ENCODE assay signal across 11 cellular contexts in the genomic region with DNA sequence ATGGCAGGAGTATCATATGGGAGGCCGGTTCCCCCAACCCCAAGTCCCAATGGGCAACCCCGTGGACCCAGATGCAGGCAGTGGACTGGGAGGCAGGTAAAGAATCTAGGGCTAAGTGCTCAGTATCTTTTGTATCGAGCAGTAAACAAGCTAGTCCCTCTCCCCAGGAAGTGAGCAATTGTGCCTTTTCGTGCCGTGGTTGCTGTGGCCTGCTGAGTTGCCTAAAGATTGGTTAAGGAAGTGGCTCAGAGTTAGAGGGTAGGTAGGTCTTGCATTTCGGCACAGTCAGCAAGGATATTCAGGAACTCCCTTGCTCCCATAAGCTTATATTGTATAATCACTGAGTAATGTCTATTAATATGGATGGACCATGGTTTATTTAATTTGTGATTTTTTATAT. TPM values are rescaled to one million over a fixed set of nuclear protein-coding genes. Genes with fewer than 3 reads are reported as not detected.
DNase-seq lines count a peak whose midpoint lies in the region; ATAC-seq, FAIRE-seq and TF ChIP-seq lines count a peak whose summit lies in the region.
"Had no signal": no experiment of that assay in that cellular context is flagged by ENCODE, and none has a peak within 500 bp of the region (broad histone marks: within the 10 kb centered on the region; RNA-seq: fewer than 3 reads in every experiment).

No MANE protein-coding gene starts in this region.

- peak overlapping the region; percentile 61 for H3K27ac ChIP-seq in PC-3 (ENCODE audit: low read length)
- no peak overlapping the region for H3K27ac ChIP-seq in gastroesophageal sphincter
- H3K27ac ChIP-seq: parathyroid adenoma had no signal

- ATAC-seq in PC-3 (peak; percentile 93), gastroesophageal sphincter (no peak)

- DNase-seq in GM12891 (ENCODE audit: insufficient read length, low spot score): no peak
- DNase-seq in PC-3: peak; percentile 80
- DNase-seq in activated T-helper 1 cell treated with anti-CD3 and anti-CD28 coated beads, Interleukin-2, amount 50 U/mL, for 16 hours (ENCODE audit: low read depth in 1 of 2, low spot score in 1 of 2): peak; percentile 17 to 26
- DNase-seq in stimulated activated CD4-positive, alpha-beta T cell treated with anti-CD3 and anti-CD28 coated beads, Interleukin-1b, Interleukin-23, amount 100 ng/mL, for 48 hours: peak; percentile 75
- DNase-seq in SW 1271 (lab: John Stamatoyannopoulos, UW): no peak
- no peak for DNase-seq in urothelium cell line (ENCODE audit: low spot score)
- no peak for DNase-seq in AG08395 (ENCODE audit: low spot score)
- DNase-seq: NCI-H187 treated with DMSO at 0.1 percent for 48 hours had no signal

- no peak for TF ChIP-seq POLR2A in GM12891 (IDR thresholded peaks at IDR 0.05; ENCODE audit: low read depth, low read length)
- TF ChIP-seq POLR2A in gastroesophageal sphincter (IDR thresholded peaks at IDR 0.05): no peak

- TF ChIP-seq CTCF in PC-3 (conservative IDR thresholded peaks at IDR 0.05; ENCODE audit: low read depth, low read length) (no peak), gastroesophageal sphincter (IDR thresholded peaks at IDR 0.05) (no peak)

- CTCF ChIA-PET in PC-3 (lab: Charles Lee): interaction anchor here (1.0 kb wide), 1 partner anchor 60 kb away, joined by 4 read pairs; no protein-coding TSS in a partner anchor

- BruUV-seq in PC-3 (replicated peaks; lab: Mats Ljungman, UMichigan): no TSS peak

- H4K20me1 ChIP-seq in PC-3 (ENCODE audit: low read length): no peaks in the 10 kb centered on the region

- H3K4me2 ChIP-seq in PC-3 (ENCODE audit: low read length): peak overlapping the region; percentile 41

- no peaks in the 10 kb centered on the region for H3K79me2 ChIP-seq in PC-3 (ENCODE audit: low read length)
- H3K79me2 ChIP-seq: parathyroid adenoma had no signal

- H3K36me3 ChIP-seq in PC-3 (ENCODE audit: low read depth, low read length) (no peaks in the 10 kb centered on the region), gastroesophageal sphincter (no peaks in the 10 kb centered on the region)

- intact Hi-C loops in PC-3 (cut with micrococcal nuclease): no loop called here

- H3F3A ChIP-seq in PC-3 (ENCODE audit: low read length, unreplicated experiment): no peaks in the 10 kb centered on the region

- H3K9me3 ChIP-seq in PC-3 (ENCODE audit: low read length) (no peaks in the 10 kb centered on the region), gastroesophageal sphincter (no peaks in the 10 kb centered on the region)

- H3K27me3 ChIP-seq in PC-3 (ENCODE audit: low read length) (no peaks in the 10 kb centered on the region), gastroesophageal sphincter (peaks cover 56% of the 10 kb centered on the region)

- H3K4me3 ChIP-seq in PC-3 (ENCODE audit: low read length) (no peak overlapping the region), gastroesophageal sphincter (no peak overlapping the region)

- FAIRE-seq in GM12891 (lab: Jason Lieb, UNC) (peak; percentile 94), urothelium cell line (lab: Jason Lieb, UNC) (no peak)

- H3K4me1 ChIP-seq in PC-3 (ENCODE audit: insufficient read depth, low read length): peaks cover 21% of the 10 kb centered on the region
- peaks cover 0 to 9% (median 5%) of the 10 kb centered on the region in 3 donors for H3K4me1 ChIP-seq in gastroesophageal sphincter
- H3K4me1 ChIP-seq: parathyroid adenoma had no signal

- H2AFZ ChIP-seq in PC-3 (ENCODE audit: low read length): peak overlapping the region; percentile 45
- H2AFZ ChIP-seq: parathyroid adenoma had no signal

- POLR2A ChIA-PET in PC-3 (lab: Charles Lee; ENCODE audit: unreplicated experiment): interaction anchor here (0.6 to 0.7 kb wide), 2 partner anchors 10 to 142 kb away, joined by 7 to 8 read pairs; no protein-coding TSS in a partner anchor

- H3K9ac ChIP-seq in PC-3 (ENCODE audit: low read length): no peak overlapping the region
- H3K9ac ChIP-seq: parathyroid adenoma had no signal

- WGBS in gastroesophageal sphincter (ENCODE audit: low coverage in 1 of 2), 2 donors: 43 to 57% methylated on average over 4 to 5 of the region's 6 CpGs

- no peaks in the 10 kb centered on the region for H3K9me2 ChIP-seq in PC-3 (replicated peaks; ENCODE audit: low read length)

- TF ChIP-seq EP300 in gastroesophageal sphincter (IDR thresholded peaks at IDR 0.05): no peak

TF ChIP-seq in GM12891, 5 proteins besides CTCF, POLR2A, EP300 and RAD21:
- TF ChIP-seq SPI1 (IDR thresholded peaks at IDR 0.05; ENCODE audit: low read depth, low read length): peak; percentile 74
- no peak for TF ChIP-seq PAX5 (IDR thresholded peaks at IDR 0.05; ENCODE audit: insufficient read depth, low read length, severe bottlenecking)
- TF ChIP-seq TAF1 (IDR thresholded peaks at IDR 0.05; ENCODE audit: low read depth, low read length): no peak
TF ChIP-seq in GM12891: peak in this region for 1.

RNA-seq across cellular contexts. Expression of a gene that starts 1.3 kb away (rescaled TPM):
- 0.21 TPM for polyA plus RNA-seq in GM12891 (2012; ENCODE audit: low read depth, missing spikeins)
- total RNA-seq in PC-3 (2014; rRNA removed) (0.06 and 0.15 TPM in 2 replicates), gastroesophageal sphincter (not detected)
- total RNA-seq: G401 had no signal

RNA-seq across cellular contexts. Expression of a gene that starts 10.9 kb away (rescaled TPM):
- 108 TPM for polyA plus RNA-seq in GM12891 (2012; ENCODE audit: low read depth, missing spikeins)
- 194 and 233 TPM in 2 replicates for total RNA-seq in PC-3 (2014; rRNA removed)
- total RNA-seq in gastroesophageal sphincter: 100 to 1,000 TPM in 1 of 4 donors, 10 to 100 TPM in 3; 72.3 to 109 (median 84.3) TPM

Comparison
In these comparisons a context has a peak if more than half of its experiments do, and no peak if none do; other contexts are left out.
1. DNase-seq: peak in PC-3 (single experiment), activated T-helper 1 cell treated with anti-CD3 and anti-CD28 coated beads, Interleukin-2, amount 50 U/mL, for 16 hours (2 of 2) and stimulated activated CD4-positive, alpha-beta T cell treated with anti-CD3 and anti-CD28 coated beads, Interleukin-1b, Interleukin-23, amount 100 ng/mL, for 48 hours (single experiment); none in GM12891 (single experiment), SW 1271 (0 of 2), urothelium cell line (single experiment) and AG08395 (single experiment).